40 cellular contexts compared by ENCODE assay signal in the genomic region with DNA sequence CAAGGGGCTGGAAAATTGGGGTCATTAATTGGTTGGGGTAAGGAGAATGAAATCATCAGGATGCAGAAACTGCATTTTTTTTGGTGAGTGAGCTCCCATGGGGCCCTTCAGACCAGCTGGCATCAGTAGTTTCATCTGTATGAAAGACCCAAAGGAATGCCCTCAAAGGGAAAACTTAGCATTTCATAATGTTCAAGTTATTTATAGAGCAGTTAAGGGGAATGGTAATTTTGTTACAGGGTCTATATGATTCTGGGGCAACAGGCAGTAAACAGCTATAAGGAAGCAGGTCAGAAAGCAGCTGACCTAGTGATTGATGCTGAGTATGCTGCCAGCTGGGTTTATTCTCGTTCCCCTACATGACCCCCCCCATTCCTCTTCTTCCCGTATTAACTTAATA.
"Had no signal": no experiment of that assay in that cellular context is flagged by ENCODE, and none has a peak within 500 bp of the region (broad histone marks: within the 10 kb centered on the region; RNA-seq: fewer than 3 reads in every experiment).

No MANE protein-coding gene starts in this region.

- H3K27ac Mint-ChIP-seq: activated naive CD4-positive, alpha-beta T cell treated with anti-CD3 and anti-CD28 coated beads for 36 hours; activated naive CD4-positive, alpha-beta T cell treated with anti-CD3 and anti-CD28 coated beads, Interleukin-2, amount 10 ng/mL, durations not matched to agents 7 days and 5 days; activated naive CD4-positive, alpha-beta T cell treated with anti-CD3 and anti-CD28 coated beads, Interleukin-2, amount 50 U/mL, for 24 hours; activated naive CD4-positive, alpha-beta T cell treated with anti-CD3 and anti-CD28 coated beads, Interleukin-2, amount 50 U/mL, for 72 hours; activated naive CD8-positive, alpha-beta T cell; activated naive CD8-positive, alpha-beta T cell treated with anti-CD3 and anti-CD28 coated beads for 36 hours; activated naive CD8-positive, alpha-beta T cell treated with anti-CD3 and anti-CD28 coated beads, Interleukin-2, amount 10 ng/mL, durations not matched to agents 7 days and 5 days; activated naive CD8-positive, alpha-beta T cell treated with anti-CD3 and anti-CD28 coated beads, Interleukin-2, amount 50 U/mL, for 24 hours; activated T-cell treated with anti-CD3 and anti-CD28 coated beads, Interleukin-2, amount 50 U/mL, for 24 hours; activated T-cell treated with anti-CD3 and anti-CD28 coated beads, Interleukin-2, amount 50 U/mL, for 72 hours; activated T-helper 1 cell treated with anti-CD3 and anti-CD28 coated beads, Interleukin-12 subunit alpha, Interleukin-12 subunit beta, Interleukin-2, Interleukin-4 antibody, amounts not matched to agents 30 ng/mL and 10 ng/mL and 1 ng/mL, durations not matched to agents 14 hours and 24 hours and 36 hours; activated T-helper 17 cell treated with anti-CD3 and anti-CD28 coated beads, Interleukin-2, amount 50 U/mL, for 72 hours; activated T-helper 2 cell treated with anti-CD3 and anti-CD28 coated beads, Interferon-gamma antibody, Interleukin-2, Interleukin-4, amounts not matched to agents 10 μg/mL and 5 μg/mL and 100 μg/mL, durations not matched to agents 14 hours and 24 hours and 36 hours; brain had no signal

- H3K36me3 ChIP-seq: adrenal gland, ascending aorta, brain microvascular endothelial cell, breast epithelium, cardiac muscle cell had no signal

- DNase-seq: activated effector memory CD4-positive, alpha-beta T cell treated with anti-CD3 and anti-CD28 coated beads, Interleukin-2, amount 50 U/mL, for 16 hours; activated effector memory CD4-positive, alpha-beta T cell treated with Interleukin-2 at 50 U/mL for 16 hours; activated gamma-delta T cell; activated gamma-delta T cell treated with Interleukin-2 at 50 U/mL for 16 hours; activated naive CD4-positive, alpha-beta T cell; activated naive CD4-positive, alpha-beta T cell treated with anti-CD3 and anti-CD28 coated beads for 36 hours; activated naive CD4-positive, alpha-beta T cell treated with anti-CD3 and anti-CD28 coated beads, Interleukin-2, amount 10 ng/mL, durations not matched to agents 7 days and 5 days; activated naive CD4-positive, alpha-beta T cell treated with anti-CD3 and anti-CD28 coated beads, Interleukin-2, amount 50 U/mL, for 16 hours; activated naive CD4-positive, alpha-beta T cell treated with Interleukin-2 at 50 U/mL for 16 hours; activated naive CD8-positive, alpha-beta T cell treated with anti-CD3 and anti-CD28 coated beads for 36 hours; activated naive CD8-positive, alpha-beta T cell treated with anti-CD3 and anti-CD28 coated beads, Interleukin-2, amount 10 ng/mL, durations not matched to agents 7 days and 5 days; activated naive CD8-positive, alpha-beta T cell treated with anti-CD3 and anti-CD28 coated beads, Interleukin-2, amount 50 U/mL, for 24 hours; activated T-cell treated with anti-CD3 and anti-CD28 coated beads, Interleukin-2, amount 50 U/mL, for 1 hour; activated T-cell treated with anti-CD3 and anti-CD28 coated beads, Interleukin-2, amount 50 U/mL, for 24 hours; activated T-cell treated with anti-CD3 and anti-CD28 coated beads, Interleukin-2, amount 50 U/mL, for 4 hours; activated T-cell treated with anti-CD3 and anti-CD28 coated beads, Interleukin-2, amount 50 U/mL, for 48 hours; activated T-cell treated with anti-CD3 and anti-CD28 coated beads, Interleukin-2, amount 50 U/mL, for 72 hours; adrenal gland; amniotic stem cell; amygdala; anterior cingulate cortex; aorta; body of pancreas; brain microvascular endothelial cell; caudate nucleus; central memory CD4-positive, alpha-beta T cell; cerebellar nuclear complex had no signal

- H3K27me3 ChIP-seq: adrenal gland, ascending aorta, body of pancreas, brain microvascular endothelial cell, breast epithelium, cardiac muscle cell had no signal

- H3K4me3 Mint-ChIP-seq: activated naive CD4-positive, alpha-beta T cell treated with anti-CD3 and anti-CD28 coated beads for 36 hours; activated naive CD4-positive, alpha-beta T cell treated with anti-CD3 and anti-CD28 coated beads, Interleukin-2, amount 10 ng/mL, durations not matched to agents 7 days and 5 days; activated naive CD4-positive, alpha-beta T cell treated with anti-CD3 and anti-CD28 coated beads, Interleukin-2, amount 50 U/mL, for 24 hours; activated naive CD8-positive, alpha-beta T cell; activated naive CD8-positive, alpha-beta T cell treated with anti-CD3 and anti-CD28 coated beads for 36 hours; activated naive CD8-positive, alpha-beta T cell treated with anti-CD3 and anti-CD28 coated beads, Interleukin-2, amount 10 ng/mL, durations not matched to agents 7 days and 5 days; activated naive CD8-positive, alpha-beta T cell treated with anti-CD3 and anti-CD28 coated beads, Interleukin-2, amount 50 U/mL, for 24 hours; activated T-cell treated with anti-CD3 and anti-CD28 coated beads, Interleukin-2, amount 50 U/mL, for 24 hours; activated T-cell treated with anti-CD3 and anti-CD28 coated beads, Interleukin-2, amount 50 U/mL, for 4 hours; activated T-cell treated with anti-CD3 and anti-CD28 coated beads, Interleukin-2, amount 50 U/mL, for 72 hours; activated T-helper 1 cell treated with anti-CD3 and anti-CD28 coated beads, Interleukin-12 subunit alpha, Interleukin-12 subunit beta, Interleukin-2, Interleukin-4 antibody, amounts not matched to agents 30 ng/mL and 10 ng/mL and 1 ng/mL, durations not matched to agents 14 hours and 24 hours and 36 hours; activated T-helper 17 cell treated with anti-CD3 and anti-CD28 coated beads, Interleukin-2, amount 50 U/mL, for 72 hours; brain; central memory CD8-positive, alpha-beta T cell had no signal

- H3K4me1 ChIP-seq: adrenal gland, ascending aorta, body of pancreas, breast epithelium had no signal

- H3K9me3 Mint-ChIP-seq: activated naive CD8-positive, alpha-beta T cell treated with anti-CD3 and anti-CD28 coated beads for 36 hours; activated T-cell treated with anti-CD3 and anti-CD28 coated beads, Interleukin-2, amount 50 U/mL, for 24 hours had no signal

- H3K9me3 ChIP-seq: adrenal gland, ascending aorta, body of pancreas, breast epithelium had no signal

- H3K36me3 Mint-ChIP-seq: activated naive CD4-positive, alpha-beta T cell treated with anti-CD3 and anti-CD28 coated beads, Interleukin-2, amount 10 ng/mL, durations not matched to agents 7 days and 5 days; activated naive CD4-positive, alpha-beta T cell treated with anti-CD3 and anti-CD28 coated beads, Interleukin-2, amount 50 U/mL, for 24 hours; activated naive CD8-positive, alpha-beta T cell; activated naive CD8-positive, alpha-beta T cell treated with anti-CD3 and anti-CD28 coated beads, Interleukin-2, amount 10 ng/mL, durations not matched to agents 7 days and 5 days; brain had no signal

- H3K27me3 Mint-ChIP-seq: activated naive CD4-positive, alpha-beta T cell treated with anti-CD3 and anti-CD28 coated beads, Interleukin-2, amount 10 ng/mL, durations not matched to agents 7 days and 5 days; activated naive CD8-positive, alpha-beta T cell treated with anti-CD3 and anti-CD28 coated beads for 36 hours; activated naive CD8-positive, alpha-beta T cell treated with anti-CD3 and anti-CD28 coated beads, Interleukin-2, amount 10 ng/mL, durations not matched to agents 7 days and 5 days; activated naive CD8-positive, alpha-beta T cell treated with anti-CD3 and anti-CD28 coated beads, Interleukin-2, amount 50 U/mL, for 24 hours; activated T-cell treated with anti-CD3 and anti-CD28 coated beads, Interleukin-2, amount 50 U/mL, for 24 hours; activated T-helper 17 cell treated with anti-CD3 and anti-CD28 coated beads, Interleukin-2, amount 50 U/mL, for 72 hours; central memory CD8-positive, alpha-beta T cell had no signal

- ATAC-seq: activated naive CD4-positive, alpha-beta T cell treated with anti-CD3 and anti-CD28 coated beads, Interleukin-2, amount 50 U/mL, for 72 hours; activated naive CD8-positive, alpha-beta T cell treated with anti-CD3 and anti-CD28 coated beads, Interleukin-2, amount 50 U/mL, for 24 hours; activated T-cell treated with anti-CD3 and anti-CD28 coated beads, Interleukin-2, amount 50 U/mL, for 4 hours; activated T-cell treated with anti-CD3 and anti-CD28 coated beads, Interleukin-2, amount 50 U/mL, for 72 hours; activated T-helper 17 cell treated with anti-CD3 and anti-CD28 coated beads, Interleukin-2, amount 50 U/mL, for 72 hours; body of pancreas had no signal

- H3K4me1 Mint-ChIP-seq: activated naive CD4-positive, alpha-beta T cell treated with anti-CD3 and anti-CD28 coated beads, Interleukin-2, amount 10 ng/mL, durations not matched to agents 7 days and 5 days; activated naive CD4-positive, alpha-beta T cell treated with anti-CD3 and anti-CD28 coated beads, Interleukin-2, amount 50 U/mL, for 24 hours; activated naive CD8-positive, alpha-beta T cell treated with anti-CD3 and anti-CD28 coated beads for 36 hours; activated naive CD8-positive, alpha-beta T cell treated with anti-CD3 and anti-CD28 coated beads, Interleukin-2, amount 10 ng/mL, durations not matched to agents 7 days and 5 days; activated naive CD8-positive, alpha-beta T cell treated with anti-CD3 and anti-CD28 coated beads, Interleukin-2, amount 50 U/mL, for 24 hours; activated T-helper 17 cell treated with anti-CD3 and anti-CD28 coated beads, Interleukin-2, amount 50 U/mL, for 72 hours; central memory CD8-positive, alpha-beta T cell had no signal

- H3K27ac ChIP-seq: adrenal gland, ascending aorta, body of pancreas, brain microvascular endothelial cell, breast epithelium, cardiac muscle cell had no signal

- H3K4me3 ChIP-seq: adrenal gland, ascending aorta, body of pancreas, breast epithelium, cardiac muscle cell had no signal

- FAIRE-seq: astrocyte, bronchial epithelial cell had no signal
